ENCODE assay signal across 8 cellular contexts in genomic region chr1:25099343-25099951, GRCh38.
DNase-seq lines count a peak whose midpoint lies in the region; ATAC-seq lines count a peak whose summit lies in the region.

No MANE protein-coding gene starts in this region.

- peak; percentile 54 for ATAC-seq in activated CD4-positive, alpha-beta T cell treated with anti-CD3 and anti-CD28 coated beads for 36 hours
- peak; percentile 88 for ATAC-seq in stimulated activated effector memory CD8-positive, alpha-beta T cell treated with anti-CD3 and anti-CD28 coated beads, Interleukin-12 subunit alpha, Interleukin-12 subunit beta, amount 100 ng/mL, for 72 hours

- POLR2A ChIA-PET in activated CD4-positive, alpha-beta T cell treated with anti-CD3 and anti-CD28 coated beads for 36 hours (lab: Charles Lee), result interaction anchor here (0.6 to 1.4 kb wide), 2 partner anchors 73 to 169 kb away, joined by 3 to 4 read pairs; partner anchors contain the start of gene RUNX3

- peak overlapping the region; percentile 62 for H3K27ac Mint-ChIP-seq in activated CD4-positive, alpha-beta T cell treated with anti-CD3 and anti-CD28 coated beads for 36 hours
- H3K27ac Mint-ChIP-seq in activated naive CD8-positive, alpha-beta T cell treated with anti-CD3 and anti-CD28 coated beads for 36 hours, result peak overlapping the region; percentile 71
- peak overlapping the region; percentile 15 for H3K27ac Mint-ChIP-seq in stimulated activated effector memory CD8-positive, alpha-beta T cell treated with anti-CD3 and anti-CD28 coated beads, Interleukin-12 subunit alpha, Interleukin-12 subunit beta, amount 100 ng/mL, for 72 hours

- peaks cover 8% of the 10 kb centered on the region for H3K9me3 Mint-ChIP-seq in activated CD4-positive, alpha-beta T cell treated with anti-CD3 and anti-CD28 coated beads for 36 hours (ENCODE audit: low read depth)
- H3K9me3 Mint-ChIP-seq in activated naive CD8-positive, alpha-beta T cell treated with anti-CD3 and anti-CD28 coated beads for 36 hours, result peaks cover 19% of the 10 kb centered on the region
- H3K9me3 Mint-ChIP-seq in stimulated activated effector memory CD8-positive, alpha-beta T cell treated with anti-CD3 and anti-CD28 coated beads, Interleukin-12 subunit alpha, Interleukin-12 subunit beta, amount 100 ng/mL, for 72 hours, result no peaks in the 10 kb centered on the region

- CTCF ChIA-PET in activated CD4-positive, alpha-beta T cell treated with anti-CD3 and anti-CD28 coated beads for 36 hours (lab: Charles Lee), result interaction anchor here (0.6 to 4.5 kb wide), 12 partner anchors 11 to 559 kb away, joined by 3 to 21 read pairs (median 4); no protein-coding TSS in a partner anchor

- H3K36me3 Mint-ChIP-seq in activated CD4-positive, alpha-beta T cell treated with anti-CD3 and anti-CD28 coated beads for 36 hours (ENCODE audit: low read depth), result peaks cover 3% of the 10 kb centered on the region
- peaks cover 14% of the 10 kb centered on the region for H3K36me3 Mint-ChIP-seq in activated naive CD8-positive, alpha-beta T cell treated with anti-CD3 and anti-CD28 coated beads for 36 hours
- H3K36me3 Mint-ChIP-seq in stimulated activated effector memory CD8-positive, alpha-beta T cell treated with anti-CD3 and anti-CD28 coated beads, Interleukin-12 subunit alpha, Interleukin-12 subunit beta, amount 100 ng/mL, for 72 hours, result peaks cover 17% of the 10 kb centered on the region

- intact Hi-C loops in activated CD4-positive, alpha-beta T cell treated with anti-CD3 and anti-CD28 coated beads for 36 hours (cut with DNase I, micrococcal nuclease), result loop anchor here in 1 of 2 experiments (1.0 kb wide), 1 partner anchor 252 kb away; no protein-coding TSS in a partner anchor

- peak; percentile 52 for DNase-seq in activated CD4-positive, alpha-beta T cell treated with anti-CD3 and anti-CD28 coated beads for 36 hours
- DNase-seq in activated CD4-positive, alpha-beta T cell treated with anti-CD3 and anti-CD28 coated beads for 4 hours, result no peak
- DNase-seq in NCI-H748 (lab: John Stamatoyannopoulos, UW; ENCODE audit: unreplicated experiment) (peak; percentile 56), NCI-H526 treated with DMSO at 0.1 percent for 48 hours (lab: John Stamatoyannopoulos, UW) (no peak), LoVo (ENCODE audit: low spot score) (no peak), NCI-H1930 (lab: John Stamatoyannopoulos, UW) (no peak)
- peak; percentile 61 for DNase-seq in activated naive CD8-positive, alpha-beta T cell treated with anti-CD3 and anti-CD28 coated beads for 36 hours
- peak; percentile 47 to 83 for DNase-seq in stimulated activated effector memory CD8-positive, alpha-beta T cell treated with anti-CD3 and anti-CD28 coated beads, Interleukin-12 subunit alpha, Interleukin-12 subunit beta, amount 100 ng/mL, for 72 hours (ENCODE audit: low spot score in 2 of 2)

- no peaks in the 10 kb centered on the region for H3K27me3 Mint-ChIP-seq in activated CD4-positive, alpha-beta T cell treated with anti-CD3 and anti-CD28 coated beads for 36 hours
- no peaks in the 10 kb centered on the region for H3K27me3 Mint-ChIP-seq in activated naive CD8-positive, alpha-beta T cell treated with anti-CD3 and anti-CD28 coated beads for 36 hours

- H3K4me1 Mint-ChIP-seq in activated CD4-positive, alpha-beta T cell treated with anti-CD3 and anti-CD28 coated beads for 36 hours, result peaks cover 58% of the 10 kb centered on the region
- peaks cover 72% of the 10 kb centered on the region for H3K4me1 Mint-ChIP-seq in activated naive CD8-positive, alpha-beta T cell treated with anti-CD3 and anti-CD28 coated beads for 36 hours
- peaks cover 84% of the 10 kb centered on the region for H3K4me1 Mint-ChIP-seq in stimulated activated effector memory CD8-positive, alpha-beta T cell treated with anti-CD3 and anti-CD28 coated beads, Interleukin-12 subunit alpha, Interleukin-12 subunit beta, amount 100 ng/mL, for 72 hours

- H3K4me3 Mint-ChIP-seq in activated CD4-positive, alpha-beta T cell treated with anti-CD3 and anti-CD28 coated beads for 36 hours, result no peak overlapping the region
- peak overlapping the region; percentile 62 for H3K4me3 Mint-ChIP-seq in activated naive CD8-positive, alpha-beta T cell treated with anti-CD3 and anti-CD28 coated beads for 36 hours
- H3K4me3 Mint-ChIP-seq in stimulated activated effector memory CD8-positive, alpha-beta T cell treated with anti-CD3 and anti-CD28 coated beads, Interleukin-12 subunit alpha, Interleukin-12 subunit beta, amount 100 ng/mL, for 72 hours, result peak overlapping the region; percentile 51

Comparison
In these comparisons a context has a peak if more than half of its experiments do, and no peak if none do; other contexts are left out.
1. DNase-seq: peak in activated CD4-positive, alpha-beta T cell treated with anti-CD3 and anti-CD28 coated beads for 36 hours (single experiment), NCI-H748 (single experiment), activated naive CD8-positive, alpha-beta T cell treated with anti-CD3 and anti-CD28 coated beads for 36 hours (single experiment) and stimulated activated effector memory CD8-positive, alpha-beta T cell treated with anti-CD3 and anti-CD28 coated beads, Interleukin-12 subunit alpha, Interleukin-12 subunit beta, amount 100 ng/mL, for 72 hours (2 of 2); none in activated CD4-positive, alpha-beta T cell treated with anti-CD3 and anti-CD28 coated beads for 4 hours (0 of 2), NCI-H526 treated with DMSO at 0.1 percent for 48 hours (single experiment), LoVo (single experiment) and NCI-H1930 (0 of 2).
2. H3K27ac Mint-ChIP-seq: peak in every context shown above with its lines; median percentile 71 in activated naive CD8-positive, alpha-beta T cell treated with anti-CD3 and anti-CD28 coated beads for 36 hours; 62 in activated CD4-positive, alpha-beta T cell treated with anti-CD3 and anti-CD28 coated beads for 36 hours; 15 in stimulated activated effector memory CD8-positive, alpha-beta T cell treated with anti-CD3 and anti-CD28 coated beads, Interleukin-12 subunit alpha, Interleukin-12 subunit beta, amount 100 ng/mL, for 72 hours.